In the genomic region with DNA sequence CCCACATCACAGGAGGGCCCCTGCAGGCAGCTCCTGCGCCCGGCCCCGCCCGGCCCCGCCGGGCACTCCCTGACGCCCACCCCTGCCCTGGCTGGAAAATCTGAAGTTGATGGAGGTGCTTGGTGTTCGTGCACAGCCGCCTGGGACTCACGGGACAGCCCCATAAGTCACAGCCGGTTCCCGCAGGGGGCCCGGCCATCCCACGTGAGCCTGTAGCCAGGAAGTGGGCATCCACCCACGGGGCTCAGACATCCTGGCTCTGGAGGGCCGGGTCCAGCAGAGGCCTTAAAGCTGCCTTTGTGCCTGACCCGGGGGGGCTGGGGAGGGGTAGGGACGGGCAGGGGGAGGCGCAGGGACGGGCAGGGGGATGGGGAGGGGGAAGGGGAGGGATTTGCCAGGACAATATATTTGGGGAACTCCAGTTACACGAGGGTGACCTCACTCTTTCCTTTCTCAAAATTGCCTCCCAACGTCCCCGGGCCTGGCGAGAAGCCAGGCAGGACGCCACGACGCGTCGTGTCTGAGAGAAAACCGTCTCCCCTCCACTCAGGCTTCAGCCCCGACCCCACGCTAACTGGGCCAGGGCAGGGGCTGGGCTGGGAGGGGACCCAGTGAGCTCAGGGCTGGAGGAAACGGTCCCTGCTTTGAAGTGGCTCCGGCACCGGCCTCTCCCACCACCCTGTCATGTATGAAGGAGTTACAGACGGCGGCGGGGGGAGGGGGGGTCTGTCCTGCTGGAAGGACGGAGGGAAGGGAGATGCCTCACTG, we compare ENCODE assay signal across 9 cellular contexts.
DNase-seq lines count a peak whose midpoint lies in the region; ATAC-seq lines count a peak whose summit lies in the region.
"Had no signal": no experiment of that assay in that cellular context is flagged by ENCODE, and none has a peak within 500 bp of the region (broad histone marks: within the 10 kb centered on the region; RNA-seq: fewer than 3 reads in every experiment).

No MANE protein-coding gene starts in this region.

- peak overlapping the region; percentile 83 for H3K4me3 Mint-ChIP-seq in activated T-cell treated with anti-CD3 and anti-CD28 coated beads, Interleukin-2, amount 50 U/mL, for 24 hours

- H3K4me3 ChIP-seq in right cardiac atrium (ENCODE audit: low read length) = no peak overlapping the region

- H3K36me3 Mint-ChIP-seq in activated T-cell treated with anti-CD3 and anti-CD28 coated beads, Interleukin-2, amount 50 U/mL, for 24 hours (ENCODE audit: low read depth) = peaks cover 59% of the 10 kb centered on the region

- H3K27me3 ChIP-seq in right cardiac atrium (ENCODE audit: control insufficient read depth, insufficient read depth) = no peaks in the 10 kb centered on the region

- no peaks in the 10 kb centered on the region for H3K27me3 Mint-ChIP-seq in activated T-cell treated with anti-CD3 and anti-CD28 coated beads, Interleukin-2, amount 50 U/mL, for 24 hours

- no peaks in the 10 kb centered on the region for H3K4me1 ChIP-seq in right cardiac atrium (ENCODE audit: control insufficient read depth, insufficient read depth, low read length)

- peak overlapping the region; percentile 16 for H3K27ac ChIP-seq in right cardiac atrium (ENCODE audit: low read length)
- H3K27ac ChIP-seq: KMS-11 had no signal

- H3K27ac Mint-ChIP-seq in activated T-cell treated with anti-CD3 and anti-CD28 coated beads, Interleukin-2, amount 50 U/mL, for 24 hours = peak overlapping the region; percentile 100

- H3K9me3 Mint-ChIP-seq in activated T-cell treated with anti-CD3 and anti-CD28 coated beads, Interleukin-2, amount 50 U/mL, for 24 hours = peaks cover 8% of the 10 kb centered on the region

- WGBS in right cardiac atrium = 30% methylated on average over 39 of the region's 39 CpGs

- H3K9me3 ChIP-seq in right cardiac atrium (ENCODE audit: control insufficient read depth, low read length) = no peaks in the 10 kb centered on the region

- peak; percentile 95 for DNase-seq in activated T-cell treated with anti-CD3 and anti-CD28 coated beads, Interleukin-2, amount 50 U/mL, for 24 hours
- DNase-seq in right cardiac atrium (peak; percentile 75 to 85 (median 84)), NCI-H446 treated with DMSO at 0.1 percent for 48 hours (lab: John Stamatoyannopoulos, UW) (no peak), H4 (ENCODE audit: low spot score) (no peak)
- DNase-seq in stimulated activated CD4-positive, alpha-beta T cell treated with anti-CD3 and anti-CD28 coated beads, Interleukin-4, amount 100 ng/mL, for 48 hours (ENCODE audit: low read depth in 2 of 2) = peak; percentile 86 to 93

- H3K4me1 Mint-ChIP-seq in activated T-cell treated with anti-CD3 and anti-CD28 coated beads, Interleukin-2, amount 50 U/mL, for 24 hours (ENCODE audit: low read depth) = peaks cover 72% of the 10 kb centered on the region

- intact Hi-C loops in right cardiac atrium (cut with DNase I) = no loop called here

- ATAC-seq in GM19025 (IDR thresholded peaks at IDR 0.05; ENCODE audit: low read depth, unreplicated experiment) (peak; percentile 43), HG03565 (IDR thresholded peaks at IDR 0.05; ENCODE audit: unreplicated experiment) (peak; percentile 47), right cardiac atrium (peak; percentile 42 to 54), HG03280 (IDR thresholded peaks at IDR 0.05; ENCODE audit: unreplicated experiment) (no peak)

Comparison
In these comparisons a context has a peak if more than half of its experiments do, and no peak if none do; other contexts are left out.
1. DNase-seq: peak in activated T-cell treated with anti-CD3 and anti-CD28 coated beads, Interleukin-2, amount 50 U/mL, for 24 hours (single experiment), right cardiac atrium (3 of 3) and stimulated activated CD4-positive, alpha-beta T cell treated with anti-CD3 and anti-CD28 coated beads, Interleukin-4, amount 100 ng/mL, for 48 hours (2 of 2); none in NCI-H446 treated with DMSO at 0.1 percent for 48 hours (single experiment) and H4 (single experiment).